In genomic region chr13:71303144-71303543, GRCh38 we compare ENCODE assay signal across 21 cellular contexts.
DNase-seq lines count a peak whose midpoint lies in the region; ATAC-seq and TF ChIP-seq lines count a peak whose summit lies in the region.
"Had no signal": no experiment of that assay in that cellular context is flagged by ENCODE, and none has a peak within 500 bp of the region (broad histone marks: within the 10 kb centered on the region; RNA-seq: fewer than 3 reads in every experiment).

No MANE protein-coding gene starts in this region.

- DNase-seq in right lobe of liver: no peak
- DNase-seq in NCI-H1092 treated with DMSO at 0.1 percent for 48 hours (lab: John Stamatoyannopoulos, UW): peak; percentile 37
- peak; percentile 25 for DNase-seq in dermis blood vessel endothelial cell
- no peak for DNase-seq in type B pancreatic cell (ENCODE audit: extremely low spot score, unreplicated experiment)
- DNase-seq in ovary: no peak
- no peak for DNase-seq in effector CD8-positive, alpha-beta T cell (lab: John Stamatoyannopoulos, UW)
- DNase-seq in GDM1 (lab: John Stamatoyannopoulos, UW): no peak
- DNase-seq: activated CD4-positive, alpha-beta T cell treated with anti-CD3 and anti-CD28 coated beads for 1 hour; activated CD8-positive, alpha-beta memory T cell treated with anti-CD3 and anti-CD28 coated beads, Interleukin-2, amount 10 ng/mL, durations not matched to agents 7 days and 5 days; activated effector memory CD4-positive, alpha-beta T cell treated with anti-CD3 and anti-CD28 coated beads, Interleukin-2, amount 50 U/mL, for 16 hours; amygdala; DND-41; kidney glomerular epithelial cell; nucleus accumbens; stimulated activated CD4-positive, alpha-beta T cell treated with anti-CD3 and anti-CD28 coated beads, Interleukin-4, amount 100 ng/mL, for 1 hour; stimulated activated CD8-positive, alpha-beta memory T cell treated with anti-CD3 and anti-CD28 coated beads, Interleukin-4, amount 100 ng/mL, for 48 hours; T-helper 2 cell; thyroid gland had no signal

- H3K9ac ChIP-seq in liver (ENCODE audit: low read depth in 1 of 2, low read length in 2 of 2): no peak overlapping the region
- H3K9ac ChIP-seq: BLaER1 treated with 17β-estradiol and CSF1 and Interleukin-3, amounts not matched to agents 10 nM and 100 nM had no signal

- 57% methylated on average over 3 of the region's 3 CpGs for WGBS in liver
- WGBS in right lobe of liver (ENCODE audit: insufficient coverage, low coverage, low lambda C conversion rate, missing lambda C conversion rate): 38% methylated on average over 2 of the region's 3 CpGs
- 57 to 66% (median 58%) methylated on average over 3 of the region's 3 CpGs for WGBS in ovary, 3 donors

- no peak for TF ChIP-seq CTCF in liver (IDR thresholded peaks at IDR 0.05; ENCODE audit: low read depth, low read length, missing input control)
- TF ChIP-seq CTCF in right lobe of liver (IDR thresholded peaks at IDR 0.05): peak in 1 of 4 donors; percentile 5
- peak; percentile 30 for TF ChIP-seq CTCF in type B pancreatic cell (conservative IDR thresholded peaks at IDR 0.05)
- TF ChIP-seq CTCF in ovary (IDR thresholded peaks at IDR 0.05): no peak

- TF ChIP-seq RAD21 in liver (IDR thresholded peaks at IDR 0.05): peak; percentile 20 to 24

- no peak overlapping the region for H3K27ac Mint-ChIP-seq in type B pancreatic cell
- H3K27ac Mint-ChIP-seq: activated CD8-positive, alpha-beta memory T cell treated with anti-CD3 and anti-CD28 coated beads, Interleukin-2, amount 10 ng/mL, durations not matched to agents 7 days and 5 days had no signal

- H3K36me3 ChIP-seq in liver (ENCODE audit: control insufficient read depth in 4 of 4, insufficient read depth in 3 of 4, low read depth in 1 of 4, low read length in 3 of 4) (no peaks in the 10 kb centered on the region), right lobe of liver (no peaks in the 10 kb centered on the region), ovary (no peaks in the 10 kb centered on the region)
- H3K36me3 ChIP-seq: BLaER1 treated with 17β-estradiol and CSF1 and Interleukin-3, amounts not matched to agents 10 nM and 100 nM; thyroid gland had no signal

- H3K27me3 ChIP-seq in liver (ENCODE audit: control insufficient read depth in 4 of 4, insufficient read depth in 4 of 4, low read length in 3 of 4): no peaks in the 10 kb centered on the region
- peaks cover 0 to 3% of the 10 kb centered on the region in 2 donors for H3K27me3 ChIP-seq in right lobe of liver
- H3K27me3 ChIP-seq in ovary: no peaks in the 10 kb centered on the region
- H3K27me3 ChIP-seq: BLaER1 treated with 17β-estradiol and CSF1 and Interleukin-3, amounts not matched to agents 10 nM and 100 nM; thyroid gland had no signal

- H3K9me3 ChIP-seq in liver (ENCODE audit: control insufficient read depth in 4 of 4, low read length in 3 of 4) (no peaks in the 10 kb centered on the region), right lobe of liver (no peaks in the 10 kb centered on the region), ovary (no peaks in the 10 kb centered on the region)
- H3K9me3 ChIP-seq: BLaER1 treated with 17β-estradiol and CSF1 and Interleukin-3, amounts not matched to agents 10 nM and 100 nM; thyroid gland had no signal

- no peak overlapping the region for H3K4me3 Mint-ChIP-seq in type B pancreatic cell
- H3K4me3 Mint-ChIP-seq: activated CD8-positive, alpha-beta memory T cell treated with anti-CD3 and anti-CD28 coated beads, Interleukin-2, amount 10 ng/mL, durations not matched to agents 7 days and 5 days had no signal

- ATAC-seq in right lobe of liver: no peak
- ATAC-seq: activated CD8-positive, alpha-beta memory T cell treated with anti-CD3 and anti-CD28 coated beads, Interleukin-2, amount 10 ng/mL, durations not matched to agents 7 days and 5 days had no signal

- no peak for TF ChIP-seq EP300 in ovary (IDR thresholded peaks at IDR 0.05)

- intact Hi-C loops in right lobe of liver (cut with DNase I) (no loop called here), ovary (cut with DNase I) (no loop called here)

- H3K27me3 Mint-ChIP-seq in type B pancreatic cell: no peaks in the 10 kb centered on the region

- H3K4me3 ChIP-seq in liver (ENCODE audit: low read depth in 1 of 3, low read length in 3 of 3): no peak overlapping the region
- no peak overlapping the region for H3K4me3 ChIP-seq in right lobe of liver
- no peak overlapping the region for H3K4me3 ChIP-seq in ovary
- H3K4me3 ChIP-seq: BLaER1 treated with 17β-estradiol and CSF1 and Interleukin-3, amounts not matched to agents 10 nM and 100 nM; coronary artery; thyroid gland had no signal

- TF ChIP-seq POLR2A in right lobe of liver (IDR thresholded peaks at IDR 0.05) (no peak), ovary (IDR thresholded peaks at IDR 0.05) (no peak)

- H3K4me1 Mint-ChIP-seq in type B pancreatic cell (ENCODE audit: unreplicated experiment): peaks cover 7% of the 10 kb centered on the region
- H3K4me1 Mint-ChIP-seq: activated CD8-positive, alpha-beta memory T cell treated with anti-CD3 and anti-CD28 coated beads, Interleukin-2, amount 10 ng/mL, durations not matched to agents 7 days and 5 days had no signal

- H3K36me3 Mint-ChIP-seq in type B pancreatic cell: no peaks in the 10 kb centered on the region
- H3K36me3 Mint-ChIP-seq: activated CD8-positive, alpha-beta memory T cell treated with anti-CD3 and anti-CD28 coated beads, Interleukin-2, amount 10 ng/mL, durations not matched to agents 7 days and 5 days had no signal

- H3K27ac ChIP-seq in liver (ENCODE audit: low read depth in 1 of 2, low read length in 2 of 2) (no peak overlapping the region), right lobe of liver (no peak overlapping the region), ovary (no peak overlapping the region)
- H3K27ac ChIP-seq: BLaER1 treated with 17β-estradiol and CSF1 and Interleukin-3, amounts not matched to agents 10 nM and 100 nM; coronary artery; thyroid gland had no signal

- H3K9me3 Mint-ChIP-seq in type B pancreatic cell: peaks cover 4% of the 10 kb centered on the region

- H3K4me1 ChIP-seq in liver (ENCODE audit: control insufficient read depth in 4 of 4, insufficient read depth in 4 of 4, low read length in 3 of 4) (no peaks in the 10 kb centered on the region), right lobe of liver (no peaks in the 10 kb centered on the region), ovary (ENCODE audit: insufficient read depth) (no peaks in the 10 kb centered on the region)
- H3K4me1 ChIP-seq: BLaER1 treated with 17β-estradiol and CSF1 and Interleukin-3, amounts not matched to agents 10 nM and 100 nM; thyroid gland had no signal

TF ChIP-seq in liver, 16 proteins besides CTCF, POLR2A, EP300 and RAD21 (continues in another document):
- TF ChIP-seq REST (IDR thresholded peaks at IDR 0.05) (no peak), ZBTB33 (IDR thresholded peaks at IDR 0.05) (no peak), HNF4G (IDR thresholded peaks at IDR 0.05) (no peak), SP1 (IDR thresholded peaks at IDR 0.05) (no peak), RXRA (IDR thresholded peaks at IDR 0.05) (no peak), HNF4A (conservative IDR thresholded peaks at IDR 0.05) (no peak), MAX (IDR thresholded peaks at IDR 0.05) (no peak), YY1 (IDR thresholded peaks at IDR 0.05) (no peak), JUND (IDR thresholded peaks at IDR 0.05) (no peak), GABPA (IDR thresholded peaks at IDR 0.05 in 1 of 2, conservative IDR thresholded peaks at IDR 0.05 in 1 of 2) (no peak), ATF3 (IDR thresholded peaks at IDR 0.05) (no peak)

Comparison
In these comparisons a context has a peak if more than half of its experiments do, and no peak if none do; other contexts are left out.
1. DNase-seq: peak in NCI-H1092 treated with DMSO at 0.1 percent for 48 hours (single experiment) and dermis blood vessel endothelial cell (single experiment); none in right lobe of liver (0 of 3), type B pancreatic cell (single experiment), ovary (0 of 5), effector CD8-positive, alpha-beta T cell (single experiment) and GDM1 (single experiment).